In genomic region chr3:173396191-173397041, GRCh38 we compare ENCODE assay signal across 8 cellular contexts. TPM values are rescaled to one million over a fixed set of nuclear protein-coding genes. Genes with fewer than 3 reads are reported as not detected.
DNase-seq lines count a peak whose midpoint lies in the region; ATAC-seq and TF ChIP-seq lines count a peak whose summit lies in the region.

No MANE protein-coding gene starts in this region.

- DNase-seq in Calu3: peak; percentile 28
- no peak for DNase-seq in LNCaP clone FGC (ENCODE audit: low read depth)

- H3K36me3 ChIP-seq in iPS-18a (ENCODE audit: control insufficient read depth, low read depth, low read length): no peaks in the 10 kb centered on the region

- H3K4me1 ChIP-seq in iPS-18a (ENCODE audit: control insufficient read depth, low read depth, low read length): peaks cover 22% of the 10 kb centered on the region

- peaks cover 43% of the 10 kb centered on the region for H3K27me3 ChIP-seq in iPS-18a (ENCODE audit: control insufficient read depth, insufficient read depth, low read length)

- peak overlapping the region; percentile 75 for H3K9ac ChIP-seq in iPS-18a (ENCODE audit: low read length)

- H3K36me3 Mint-ChIP-seq in Calu3 (ENCODE audit: insufficient read depth, unreplicated experiment): peaks cover 37% of the 10 kb centered on the region
- H3K36me3 Mint-ChIP-seq in activated naive CD8-positive, alpha-beta T cell: no peaks in the 10 kb centered on the region

- H3K9me3 Mint-ChIP-seq in Calu3 (ENCODE audit: low read depth, unreplicated experiment): no peaks in the 10 kb centered on the region
- H3K9me3 Mint-ChIP-seq in activated naive CD8-positive, alpha-beta T cell (ENCODE audit: low read depth): no peaks in the 10 kb centered on the region

- no peak for TF ChIP-seq CTCF in Calu3 (IDR thresholded peaks at IDR 0.05; ENCODE audit: unreplicated experiment)
- no peak for TF ChIP-seq CTCF in LNCaP clone FGC (IDR thresholded peaks at IDR 0.05; ENCODE audit: control insufficient read depth, extremely low read depth, insufficient read depth)

- peak overlapping the region; percentile 77 for H3K4me3 Mint-ChIP-seq in Calu3 (ENCODE audit: low read depth, unreplicated experiment)
- H3K4me3 Mint-ChIP-seq in activated naive CD8-positive, alpha-beta T cell: peak overlapping the region; percentile 82

- ATAC-seq in HG03175 (IDR thresholded peaks at IDR 0.05; ENCODE audit: unreplicated experiment) (no peak), HG03432 (IDR thresholded peaks at IDR 0.05; ENCODE audit: unreplicated experiment) (no peak), esophagus mucosa (no peak)

- no peak overlapping the region for H3K27ac ChIP-seq in iPS-18a (ENCODE audit: low read length)
- peak overlapping the region in 5 of 21 experiments; percentile 32 to 86 (median 82) for H3K27ac ChIP-seq in skin epidermis

- peaks cover 23% of the 10 kb centered on the region for H3K4me1 Mint-ChIP-seq in Calu3 (ENCODE audit: low read depth, unreplicated experiment)
- H3K4me1 Mint-ChIP-seq in activated naive CD8-positive, alpha-beta T cell (ENCODE audit: low read depth): peaks cover 33% of the 10 kb centered on the region

- CTCF ChIA-PET in Calu3 (lab: Charles Lee): interaction anchor here (0.6 to 1.9 kb wide), 4 partner anchors 15 to 561 kb away, joined by 3 to 6 read pairs (median 4); no protein-coding TSS in a partner anchor

- no peaks in the 10 kb centered on the region for H3K9me3 ChIP-seq in iPS-18a (ENCODE audit: control insufficient read depth, low read depth, low read length)

- H3K4me3 ChIP-seq in LNCaP clone FGC (ENCODE audit: low read depth, low read length) (peak overlapping the region; percentile 73), iPS-18a (ENCODE audit: low read length) (peak overlapping the region; percentile 95), skin epidermis (peak overlapping the region; percentile 42 to 67 (median 46))

- peaks cover 35% of the 10 kb centered on the region for H3K27me3 Mint-ChIP-seq in Calu3 (ENCODE audit: unreplicated experiment)
- peaks cover 42% of the 10 kb centered on the region for H3K27me3 Mint-ChIP-seq in activated naive CD8-positive, alpha-beta T cell

- H3K27ac Mint-ChIP-seq in Calu3 (ENCODE audit: unreplicated experiment): peak overlapping the region; percentile 95
- H3K27ac Mint-ChIP-seq in activated naive CD8-positive, alpha-beta T cell: no peak overlapping the region

- BruUV-seq in Calu3 (replicated peaks; lab: Mats Ljungman, UMichigan): no TSS peak

- intact Hi-C loops in Calu3 (cut with micrococcal nuclease; ENCODE audit: unreplicated experiment): loop anchor here (5.0 to 10.0 kb wide), 3 partner anchors 174 to 412 kb away; no protein-coding TSS in a partner anchor

RNA-seq across cellular contexts. Expression of gene NLGN1, which starts 1.1 kb away (rescaled TPM):
- total RNA-seq in Calu3 (2022): 2.2 and 2.6 TPM in 2 replicates
- 0.44 TPM for total RNA-seq in esophagus mucosa
